19 cellular contexts compared by ENCODE assay signal in genomic region chr21:33859373-33860102, GRCh38. TPM values are rescaled to one million over a fixed set of nuclear protein-coding genes. Genes with fewer than 3 reads are reported as not detected.
DNase-seq lines count a peak whose midpoint lies in the region; ATAC-seq and TF ChIP-seq lines count a peak whose summit lies in the region.
"Had no signal": no experiment of that assay in that cellular context is flagged by ENCODE, and none has a peak within 500 bp of the region (broad histone marks: within the 10 kb centered on the region; RNA-seq: fewer than 3 reads in every experiment).

No MANE protein-coding gene starts in this region.

- H3K9ac ChIP-seq in GM23248 = no peak overlapping the region

- ATAC-seq in thoracic aorta (ENCODE audit: insufficient number of reproducible peaks, low FRiP score, low read depth) = no peak
- no peak for ATAC-seq in heart right ventricle
- no peak for ATAC-seq in stimulated activated naive CD8-positive, alpha-beta T cell treated with anti-CD3 and anti-CD28 coated beads, Interleukin-15, Interleukin-2, amounts not matched to agents 100 U/mL and 50 U/mL, for 24 hours
- ATAC-seq: GM12878, HepG2 had no signal

- intact Hi-C loops in heart right ventricle (cut with DNase I) = no loop called here

- H3K4me3 ChIP-seq in GM23248 (no peak overlapping the region), thoracic aorta (no peak overlapping the region), heart right ventricle (no peak overlapping the region), Peyer's patch (no peak overlapping the region)
- H3K4me3 ChIP-seq: GM12878, HAP-1 had no signal

- no peaks in the 10 kb centered on the region for H3K79me2 ChIP-seq in GM23248 (ENCODE audit: insufficient read depth)

- H4K20me1 ChIP-seq in GM23248 (ENCODE audit: insufficient read depth) = no peaks in the 10 kb centered on the region

- H3K4me1 ChIP-seq in GM23248 (ENCODE audit: insufficient read depth) (no peaks in the 10 kb centered on the region), thoracic aorta (ENCODE audit: control insufficient read depth in 1 of 2, low read depth in 2 of 2) (peaks cover 4 to 16% of the 10 kb centered on the region in 2 donors), heart right ventricle (peaks cover 0 to 9% (median 0%) of the 10 kb centered on the region in 9 donors), Peyer's patch (no peaks in the 10 kb centered on the region)
- H3K4me1 ChIP-seq: HAP-1 had no signal

- no peaks in the 10 kb centered on the region for H3K36me3 ChIP-seq in GM23248 (ENCODE audit: low read depth)
- H3K36me3 ChIP-seq in thoracic aorta = no peaks in the 10 kb centered on the region
- H3K36me3 ChIP-seq in heart right ventricle = no peaks in the 10 kb centered on the region
- no peaks in the 10 kb centered on the region for H3K36me3 ChIP-seq in Peyer's patch
- H3K36me3 ChIP-seq: HAP-1 had no signal

- WGBS in GM23248 (ENCODE audit: low coverage in 1 of 2, low lambda C conversion rate in 2 of 2, missing lambda C conversion rate in 2 of 2), 2 experiments = 74 to 76% methylated on average over 18 of the region's 18 CpGs
- WGBS in heart right ventricle, 2 donors = 84 to 87% methylated on average over 18 of the region's 18 CpGs

- H3K36me3 Mint-ChIP-seq in brain (peaks cover 23% of the 10 kb centered on the region), nephron progenitor cell (ENCODE audit: low read depth) (no peaks in the 10 kb centered on the region)

- H3K9me2 ChIP-seq in GM23248 (ENCODE audit: insufficient read depth) = no peaks in the 10 kb centered on the region

- H3K27me3 Mint-ChIP-seq in brain (no peaks in the 10 kb centered on the region), nephron progenitor cell (ENCODE audit: low read depth, poor library complexity) (peaks cover 8% of the 10 kb centered on the region)
- H3K27me3 Mint-ChIP-seq: CD4-positive, alpha-beta T cell had no signal

- no peaks in the 10 kb centered on the region for H3K9me3 ChIP-seq in GM23248 (ENCODE audit: low read depth)
- no peaks in the 10 kb centered on the region for H3K9me3 ChIP-seq in thoracic aorta
- no peaks in the 10 kb centered on the region for H3K9me3 ChIP-seq in heart right ventricle
- no peaks in the 10 kb centered on the region for H3K9me3 ChIP-seq in Peyer's patch
- H3K9me3 ChIP-seq: HAP-1 had no signal

- no peak overlapping the region for H3K27ac ChIP-seq in GM23248
- H3K27ac ChIP-seq in thoracic aorta = peak overlapping the region; percentile 35 to 38
- H3K27ac ChIP-seq in heart right ventricle = peak overlapping the region in 1 of 10 donors; percentile 40
- no peak overlapping the region for H3K27ac ChIP-seq in Peyer's patch

- DNase-seq in GM23248 = no peak
- no peak for DNase-seq in nephron progenitor cell
- DNase-seq in thoracic aorta (ENCODE audit: low spot score) = no peak
- no peak for DNase-seq in islet precursor cell
- no peak for DNase-seq in heart right ventricle
- no peak for DNase-seq in Peyer's patch
- DNase-seq in stimulated activated naive CD8-positive, alpha-beta T cell treated with anti-CD3 and anti-CD28 coated beads, Interleukin-15, Interleukin-2, amounts not matched to agents 100 U/mL and 50 U/mL, for 24 hours = no peak
- DNase-seq: 8988T; ACHN; Calu3; CD4-positive, alpha-beta T cell; DMS79; GOT3; HFFc6 had no signal

- in situ Hi-C loops in GM23248 (cut with MboI) = no loop called here

- no peaks in the 10 kb centered on the region for H3F3A ChIP-seq in GM23248 (ENCODE audit: insufficient read depth)

- H3K27ac Mint-ChIP-seq in brain (peak overlapping the region in 3 of 5 experiments; percentile 4 to 81 (median 63)), nephron progenitor cell (peak overlapping the region; percentile 67)
- H3K27ac Mint-ChIP-seq: B cell; CD4-positive, alpha-beta T cell; HFFc6 had no signal

- H3K9me3 Mint-ChIP-seq in brain = peaks cover 0 to 2% (median 0%) of the 10 kb centered on the region in 5 experiments
- no peaks in the 10 kb centered on the region for H3K9me3 Mint-ChIP-seq in nephron progenitor cell
- H3K9me3 Mint-ChIP-seq: CD4-positive, alpha-beta T cell; HFFc6 had no signal

- TF ChIP-seq POLR2A in Peyer's patch (IDR thresholded peaks at IDR 0.05) = no peak

- no peak for TF ChIP-seq CTCF in brain (conservative IDR thresholded peaks at IDR 0.05)
- TF ChIP-seq CTCF in nephron progenitor cell (IDR thresholded peaks at IDR 0.05) = no peak
- no peak for TF ChIP-seq CTCF in thoracic aorta (IDR thresholded peaks at IDR 0.05)
- no peak for TF ChIP-seq CTCF in heart right ventricle (IDR thresholded peaks at IDR 0.05)
- TF ChIP-seq CTCF in Peyer's patch (IDR thresholded peaks at IDR 0.05) = no peak

- no peak overlapping the region for H3K4me3 Mint-ChIP-seq in brain
- no peak overlapping the region for H3K4me3 Mint-ChIP-seq in nephron progenitor cell
- H3K4me3 Mint-ChIP-seq: B cell; CD4-positive, alpha-beta T cell; HFFc6 had no signal

- H3K27me3 ChIP-seq in GM23248 (replicated peaks; ENCODE audit: insufficient read depth) (no peaks in the 10 kb centered on the region), thoracic aorta (replicated peaks; ENCODE audit: insufficient read depth) (no peaks in the 10 kb centered on the region), heart right ventricle (no peaks in the 10 kb centered on the region), Peyer's patch (no peaks in the 10 kb centered on the region)

- H3K4me1 Mint-ChIP-seq in brain (peaks cover 11% of the 10 kb centered on the region), nephron progenitor cell (peaks cover 22% of the 10 kb centered on the region)
- H3K4me1 Mint-ChIP-seq: B cell had no signal

- peak overlapping the region; percentile 19; the same call in 1 of the 2 replicates for H2AFZ ChIP-seq in GM23248

- H3K4me2 ChIP-seq in GM23248 (ENCODE audit: unreplicated experiment) = no peak overlapping the region

RNA-seq across cellular contexts. Expression of gene ATP5PO, which starts 56.1 kb away (rescaled TPM):
- 91.4 and 122 TPM in 2 replicates for total RNA-seq in GM23248 (2014; rRNA removed; shearing (Covaris generic))
- 236 and 237 TPM in 2 replicates for polyA plus RNA-seq in GM23248 (2016; fragmentation: Nextera tagmentation; extraction: Ambion mirVana)
- polyA plus RNA-seq in brain (ENCODE audit: insufficient read depth, low read depth, low replicate concordance) = 340 TPM
- total RNA-seq in thoracic aorta = 100 to 1,000 TPM in 1 of 2 donors, 10 to 100 TPM in 1; 97.0 to 130 TPM
- total RNA-seq in heart right ventricle = 100 to 1,000 TPM; 551 to 977 (median 851) TPM
- 1,000 to 10,000 TPM in 1 of 2 donors, 100 to 1,000 TPM in 1; 893 to 1,557 TPM for polyA plus RNA-seq in heart right ventricle
- total RNA-seq in Peyer's patch = 100 to 1,000 TPM; 178 to 291 (median 203) TPM

Comparison
In these comparisons a context has a peak if more than half of its experiments do, and no peak if none do; other contexts are left out.
1. H3K27ac ChIP-seq: peak in thoracic aorta (2 of 2); none in GM23248 (single experiment) and Peyer's patch (0 of 4).